ENCODE assay signal across 10 cellular contexts in the genomic region with DNA sequence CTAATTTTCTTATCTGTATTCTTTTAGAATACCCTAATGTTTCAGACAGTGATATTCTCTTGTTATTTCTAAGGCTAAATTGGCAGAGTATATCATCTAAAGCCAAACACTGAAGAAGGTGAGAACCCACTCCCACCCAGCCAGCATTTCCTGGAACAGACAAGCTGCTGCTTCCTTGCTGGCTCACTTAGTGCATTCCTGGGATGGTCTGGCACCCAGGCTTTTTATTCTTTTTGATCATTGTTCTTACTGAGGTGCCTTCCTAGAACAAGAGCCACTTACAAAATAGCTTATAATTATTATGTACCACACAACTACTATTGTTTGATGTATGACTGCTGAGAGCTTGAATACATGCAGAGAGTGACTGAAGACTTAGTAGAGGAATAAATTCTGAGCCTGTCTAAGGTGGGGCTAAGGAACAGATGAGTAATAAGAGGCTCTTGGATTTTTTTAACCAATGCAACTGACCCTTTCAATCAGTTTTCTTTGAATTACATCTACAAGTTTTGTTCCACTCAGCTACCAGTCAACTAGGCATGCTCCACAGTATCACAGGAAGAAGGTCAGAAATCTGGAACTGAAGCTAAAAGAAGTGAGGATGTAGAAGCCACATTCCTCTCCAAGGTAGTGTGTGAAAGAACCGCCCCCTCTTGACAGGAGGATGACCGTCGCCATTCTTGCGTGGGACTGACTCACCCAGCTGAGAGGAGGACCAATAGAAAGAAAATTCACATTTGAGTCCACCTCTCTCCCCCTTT. TPM values are rescaled to one million over a fixed set of nuclear protein-coding genes. Genes with fewer than 3 reads are reported as not detected.
DNase-seq lines count a peak whose midpoint lies in the region; ATAC-seq and TF ChIP-seq lines count a peak whose summit lies in the region.
"Had no signal": no experiment of that assay in that cellular context is flagged by ENCODE, and none has a peak within 500 bp of the region (broad histone marks: within the 10 kb centered on the region; RNA-seq: fewer than 3 reads in every experiment).

No MANE protein-coding gene starts in this region.

- H3K4me3 ChIP-seq in esophagus muscularis mucosa = no peak overlapping the region

- no peak for TF ChIP-seq EP300 in esophagus muscularis mucosa (IDR thresholded peaks at IDR 0.05)

- peaks cover 26 to 67% (median 44%) of the 10 kb centered on the region in 4 donors for H3K36me3 ChIP-seq in esophagus muscularis mucosa

- H3K4me1 ChIP-seq in esophagus muscularis mucosa = peaks cover 22 to 73% (median 55%) of the 10 kb centered on the region in 4 donors

- H3K27me3 ChIP-seq in esophagus muscularis mucosa = no peaks in the 10 kb centered on the region

- DNase-seq in EH (ENCODE audit: low read depth) = peak; percentile 80
- peak; percentile 14 for DNase-seq in RPMI7951 (ENCODE audit: low read depth)
- DNase-seq in esophagus muscularis mucosa (ENCODE audit: extremely low spot score) = no peak
- DNase-seq in sciatic nerve (ENCODE audit: low spot score) = peak; percentile 34
- DNase-seq in Kasumi-1 (lab: John Stamatoyannopoulos, UW) = no peak
- DNase-seq in NK-92 (lab: John Stamatoyannopoulos, UW; ENCODE audit: unreplicated experiment) = no peak
- no peak for DNase-seq in NCI-H2196 (lab: John Stamatoyannopoulos, UW; ENCODE audit: unreplicated experiment)
- DNase-seq: effector CD8-positive, alpha-beta T cell had no signal

- TF ChIP-seq CTCF in esophagus muscularis mucosa (IDR thresholded peaks at IDR 0.05) = no peak

- WGBS in esophagus muscularis mucosa = 52% methylated on average over 4 of the region's 4 CpGs

- no peaks in the 10 kb centered on the region for H3K9me3 ChIP-seq in esophagus muscularis mucosa

- intact Hi-C loops in esophagus muscularis mucosa (cut with DNase I) (loop anchor here (5.0 kb wide), 1 partner anchor 35 kb away; no protein-coding TSS in a partner anchor), sciatic nerve (cut with DNase I) (no loop called here)

- peak overlapping the region; percentile 67 to 80 (median 72) for H3K27ac ChIP-seq in esophagus muscularis mucosa (replicated peaks in 1 of 4)

- ATAC-seq in sciatic nerve = no peak
- ATAC-seq in HG03280 (IDR thresholded peaks at IDR 0.05; ENCODE audit: unreplicated experiment) = no peak

- TF ChIP-seq POLR2A in esophagus muscularis mucosa (IDR thresholded peaks at IDR 0.05; ENCODE audit: low read depth) = no peak

RNA-seq across cellular contexts. Expression of a gene that starts 30.1 kb away (rescaled TPM):
- 1.8 and 2.5 TPM in 2 replicates for total RNA-seq in RPMI7951 (2014; rRNA removed; shearing (Covaris generic))
- total RNA-seq in esophagus muscularis mucosa (1 to 10 TPM in 2 of 4 donors, under 1 TPM in 2; 0.42 to 2.0 (median 0.90) TPM), sciatic nerve (2.4 TPM)
- total RNA-seq: SK-MEL-5 had no signal

RNA-seq across cellular contexts. Expression of a gene that starts 53.6 kb away (rescaled TPM):
- total RNA-seq in RPMI7951 (2014; rRNA removed; shearing (Covaris generic)) = 47.8 and 63.7 TPM in 2 replicates
- total RNA-seq in esophagus muscularis mucosa = 10 to 100 TPM; 33.2 to 41.9 (median 38.5) TPM
- 12.7 TPM for total RNA-seq in sciatic nerve

Comparison
In these comparisons a context has a peak if more than half of its experiments do, and no peak if none do; other contexts are left out.
1. DNase-seq: peak in EH (single experiment), RPMI7951 (single experiment) and sciatic nerve (single experiment); none in esophagus muscularis mucosa (single experiment), Kasumi-1 (0 of 2), NK-92 (single experiment) and NCI-H2196 (single experiment).